Comparison of ENCODE assay signal across 1 cellular context in genomic region chr17:43995150-43995471, GRCh38.
TF ChIP-seq lines count a peak whose summit lies in the region.

No MANE protein-coding gene starts in this region.

TF ChIP-seq in HCT116, 20 proteins besides CTCF, POLR2A, EP300 and RAD21:
- TF ChIP-seq EGR1 (IDR thresholded peaks at IDR 0.05; ENCODE audit: low read depth) (no peak), CEBPB (IDR thresholded peaks at IDR 0.05; ENCODE audit: low read depth) (no peak), ZFX (IDR thresholded peaks at IDR 0.05) (no peak), TCF7L2 (IDR thresholded peaks at IDR 0.05; ENCODE audit: borderline replicate concordance, extremely low read depth, insufficient read depth, insufficient read length) (no peak), SIN3A (IDR thresholded peaks at IDR 0.05; ENCODE audit: low read depth) (no peak), POLR2AphosphoS5 (IDR thresholded peaks at IDR 0.05; ENCODE audit: low read depth, low read length) (no peak), CBX3 (IDR thresholded peaks at IDR 0.05; ENCODE audit: low read depth) (no peak), MAX (IDR thresholded peaks at IDR 0.05) (no peak), ELF1 (IDR thresholded peaks at IDR 0.05; ENCODE audit: borderline replicate concordance, low read depth) (no peak), ZNF274 (IDR thresholded peaks at IDR 0.05; ENCODE audit: low read depth, low read length) (no peak), ZBTB33 (IDR thresholded peaks at IDR 0.05; ENCODE audit: extremely low read depth, insufficient replicate concordance, low read length) (no peak), ATF3 (IDR thresholded peaks at IDR 0.05) (no peak), REST (IDR thresholded peaks at IDR 0.05; ENCODE audit: low read depth) (no peak), JUND (IDR thresholded peaks at IDR 0.05) (no peak), FOSL1 (IDR thresholded peaks at IDR 0.05; ENCODE audit: low read depth) (no peak), EZH2phosphoT487 (IDR thresholded peaks at IDR 0.05; ENCODE audit: borderline replicate concordance) (no peak), YY1 (IDR thresholded peaks at IDR 0.05; ENCODE audit: extremely low read depth, insufficient replicate concordance, low read depth, low read length) (no peak), EZH2 (IDR thresholded peaks at IDR 0.05) (no peak), SRF (IDR thresholded peaks at IDR 0.05; ENCODE audit: low read depth) (no peak), SP1 (IDR thresholded peaks at IDR 0.05; ENCODE audit: low read depth) (no peak)
